ENCODE assay signal across 11 cellular contexts in genomic region chr5:527646-528591, GRCh38. TPM values are rescaled to one million over a fixed set of nuclear protein-coding genes. Genes with fewer than 3 reads are reported as not detected.
DNase-seq lines count a peak whose midpoint lies in the region; ATAC-seq and TF ChIP-seq lines count a peak whose summit lies in the region.
"Had no signal": no experiment of that assay in that cellular context is flagged by ENCODE, and none has a peak within 500 bp of the region (broad histone marks: within the 10 kb centered on the region; RNA-seq: fewer than 3 reads in every experiment).

No MANE protein-coding gene starts in this region.

- DNase-seq in stimulated activated CD4-positive, alpha-beta T cell treated with anti-CD3 and anti-CD28 coated beads, Interleukin-15, amount 100 ng/mL, for 24 hours, result peak; percentile 53
- no peak for DNase-seq in stimulated activated CD4-positive, alpha-beta T cell treated with anti-CD3 and anti-CD28 coated beads, Interleukin-2, amount 100 ng/mL, for 48 hours
- DNase-seq in hepatocyte (ENCODE audit: low spot score) (no peak), aorta (peak; percentile 44 to 70), kidney glomerular epithelial cell (lab: John Stamatoyannopoulos, UW) (no peak)
- DNase-seq: body of pancreas, C1 segment of cervical spinal cord, hippocampal formation had no signal

- intact Hi-C loops in aorta (cut with DNase I), result no loop called here

- H3K27ac ChIP-seq in VCaP, result peak overlapping the region; percentile 94; the same call in 1 of the 2 replicates
- H3K27ac ChIP-seq in hepatocyte, result no peak overlapping the region
- H3K27ac ChIP-seq in aorta (ENCODE audit: low read depth in 1 of 2, low read length in 2 of 2), result no peak overlapping the region
- H3K27ac ChIP-seq: body of pancreas had no signal

- no peaks in the 10 kb centered on the region for H4K20me1 ChIP-seq in hepatocyte (ENCODE audit: insufficient read depth, poor library complexity, severe bottlenecking)

- no peaks in the 10 kb centered on the region for H3K36me3 ChIP-seq in hepatocyte (replicated peaks; ENCODE audit: insufficient read depth, low read depth)
- no peaks in the 10 kb centered on the region for H3K36me3 ChIP-seq in aorta (ENCODE audit: control insufficient read depth in 1 of 2, insufficient read depth in 2 of 2, low read length in 1 of 2)

- H3K27me3 ChIP-seq in hepatocyte (peaks cover 73% of the 10 kb centered on the region), aorta (ENCODE audit: control insufficient read depth in 1 of 2, insufficient read depth in 2 of 2, low read length in 1 of 2) (no peaks in the 10 kb centered on the region)

- 80% methylated on average over 14 of the region's 60 CpGs for WGBS in hepatocyte (ENCODE audit: low lambda C conversion rate, missing lambda C conversion rate)
- WGBS in aorta, 2 donors, result 23 to 42% methylated on average over 24 to 60 of the region's 60 CpGs

- H3K9me3 ChIP-seq in hepatocyte (ENCODE audit: low read depth) (no peaks in the 10 kb centered on the region), aorta (ENCODE audit: control insufficient read depth, low read length) (no peaks in the 10 kb centered on the region)
- H3K9me3 ChIP-seq: body of pancreas had no signal

- H3K4me3 ChIP-seq in hepatocyte (no peak overlapping the region), aorta (ENCODE audit: low read length in 2 of 2) (no peak overlapping the region)
- H3K4me3 ChIP-seq: body of pancreas had no signal

- H3K9me2 ChIP-seq in hepatocyte (replicated peaks; ENCODE audit: insufficient read depth), result no peaks in the 10 kb centered on the region

- H3K4me1 ChIP-seq in hepatocyte (ENCODE audit: insufficient read depth) (peaks cover 16% of the 10 kb centered on the region), aorta (ENCODE audit: control insufficient read depth in 1 of 2, insufficient read depth in 2 of 2, low read length in 2 of 2) (no peaks in the 10 kb centered on the region)

- no peaks in the 10 kb centered on the region for H3K79me2 ChIP-seq in hepatocyte

- peak overlapping the region; percentile 63 for H3K4me2 ChIP-seq in hepatocyte

- TF ChIP-seq CTCF in VCaP (conservative IDR thresholded peaks at IDR 0.05), result no peak
- TF ChIP-seq CTCF in hepatocyte (IDR thresholded peaks at IDR 0.05; ENCODE audit: poor library complexity), result no peak

- ATAC-seq in aorta (ENCODE audit: low FRiP score) (no peak), GM19455 (IDR thresholded peaks at IDR 0.05; ENCODE audit: unreplicated experiment) (no peak), GM19328 (IDR thresholded peaks at IDR 0.05; ENCODE audit: unreplicated experiment) (no peak)
- ATAC-seq: body of pancreas had no signal

- no peak overlapping the region for H2AFZ ChIP-seq in hepatocyte

RNA-seq across cellular contexts. Expression of gene SLC9A3, which starts 3.7 kb away (rescaled TPM):
- 6.7 and 7.4 TPM in 2 replicates for total RNA-seq in hepatocyte
- 4.8 and 5.4 TPM in 2 replicates for polyA plus RNA-seq in hepatocyte
- total RNA-seq in aorta, result under 1 TPM; 0.93 to 0.97 TPM
- 1 to 10 TPM in 1 of 2 donors, under 1 TPM in 1; 0.59 to 4.3 TPM for polyA plus RNA-seq in aorta

Comparison
In these comparisons a context has a peak if more than half of its experiments do, and no peak if none do; other contexts are left out.
1. DNase-seq: peak in stimulated activated CD4-positive, alpha-beta T cell treated with anti-CD3 and anti-CD28 coated beads, Interleukin-15, amount 100 ng/mL, for 24 hours (single experiment) and aorta (2 of 2); none in stimulated activated CD4-positive, alpha-beta T cell treated with anti-CD3 and anti-CD28 coated beads, Interleukin-2, amount 100 ng/mL, for 48 hours (0 of 2), hepatocyte (single experiment) and kidney glomerular epithelial cell (single experiment).